Comparison of ENCODE assay signal across 8 cellular contexts in the genomic region with DNA sequence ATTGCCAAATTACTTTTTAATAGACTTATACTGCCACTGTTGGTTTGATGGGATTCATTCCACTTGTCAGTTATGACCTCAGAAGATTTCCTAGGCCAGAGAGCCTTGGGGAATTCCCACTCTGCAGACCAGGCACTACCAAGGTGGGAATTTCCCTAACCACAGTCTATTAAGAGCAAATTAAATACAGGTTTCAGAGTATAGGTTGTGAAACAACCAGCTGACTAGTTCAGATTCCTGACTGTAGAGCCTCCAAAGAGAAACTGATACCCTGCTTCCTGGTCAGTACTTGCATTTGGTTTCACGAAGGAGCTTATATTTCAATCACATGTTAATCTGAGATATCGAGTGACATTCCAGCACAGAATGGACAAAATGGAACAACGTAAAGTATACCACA.
DNase-seq lines count a peak whose midpoint lies in the region; ATAC-seq and TF ChIP-seq lines count a peak whose summit lies in the region.

No MANE protein-coding gene starts in this region.

- peaks cover 14% of the 10 kb centered on the region for H3K9me3 ChIP-seq in MG63
- no peaks in the 10 kb centered on the region for H3K9me3 ChIP-seq in right cardiac atrium (ENCODE audit: control insufficient read depth, low read length)
- no peaks in the 10 kb centered on the region for H3K9me3 ChIP-seq in CD4-positive, alpha-beta memory T cell (ENCODE audit: control insufficient read depth in 1 of 2, low read length in 2 of 2)

- intact Hi-C loops in right cardiac atrium (cut with DNase I) = no loop called here
- intact Hi-C loops in CD4-positive, alpha-beta memory T cell (cut with micrococcal nuclease) = no loop called here

- ATAC-seq in GM21447 (IDR thresholded peaks at IDR 0.05; ENCODE audit: unreplicated experiment) = peak; percentile 91
- ATAC-seq in foreskin keratinocyte = peak; percentile 99
- no peak for ATAC-seq in right cardiac atrium
- no peak for ATAC-seq in HG02840 (IDR thresholded peaks at IDR 0.05; ENCODE audit: low FRiP score, unreplicated experiment)

- WGBS in right cardiac atrium = 89% methylated on average over 3 of the region's 3 CpGs

- no peak overlapping the region for H3K4me3 Mint-ChIP-seq in CD4-positive, alpha-beta memory T cell

- peak overlapping the region; percentile 87 for H3K27ac ChIP-seq in foreskin keratinocyte
- H3K27ac ChIP-seq in right cardiac atrium (ENCODE audit: low read length) = no peak overlapping the region
- H3K27ac ChIP-seq in CD4-positive, alpha-beta memory T cell (ENCODE audit: low read depth, low read length) = no peak overlapping the region

- POLR2A ChIA-PET in CD4-positive, alpha-beta memory T cell (lab: Charles Lee; ENCODE audit: partially characterized antibody) = no interaction called here

- H3K9me3 Mint-ChIP-seq in CD4-positive, alpha-beta memory T cell = peaks cover 0 to 28% (median 23%) of the 10 kb centered on the region in 8 donors

- peaks cover 25 to 35% of the 10 kb centered on the region in 2 donors for H3K36me3 Mint-ChIP-seq in CD4-positive, alpha-beta memory T cell

- H3K36me3 ChIP-seq in MG63 = no peaks in the 10 kb centered on the region; the same call in 1 of the 2 replicates
- no peaks in the 10 kb centered on the region for H3K36me3 ChIP-seq in CD4-positive, alpha-beta memory T cell (ENCODE audit: insufficient read depth, low read length)

- H3K4me1 Mint-ChIP-seq in CD4-positive, alpha-beta memory T cell = peaks cover 4 to 15% (median 8%) of the 10 kb centered on the region in 4 donors

- H3K27me3 ChIP-seq in MG63 (no peaks in the 10 kb centered on the region), foreskin keratinocyte (no peaks in the 10 kb centered on the region), right cardiac atrium (ENCODE audit: control insufficient read depth, insufficient read depth) (no peaks in the 10 kb centered on the region)
- no peaks in the 10 kb centered on the region for H3K27me3 ChIP-seq in CD4-positive, alpha-beta memory T cell (ENCODE audit: insufficient read depth, low read length)

- DNase-seq in EL (peak; percentile 81), MG63 (peak; percentile 26), foreskin keratinocyte (peak; percentile 97), DMS 273 treated with DMSO at 0.1 percent for 48 hours (lab: John Stamatoyannopoulos, UW) (no peak), right cardiac atrium (no peak)
- DNase-seq in CD4-positive, alpha-beta memory T cell = no peak

- H3K4me3 ChIP-seq in MG63 = no peak overlapping the region
- no peak overlapping the region for H3K4me3 ChIP-seq in right cardiac atrium (ENCODE audit: low read length)
- no peak overlapping the region for H3K4me3 ChIP-seq in CD4-positive, alpha-beta memory T cell (ENCODE audit: low read length in 2 of 2)

- H3K4me1 ChIP-seq in foreskin keratinocyte = peaks cover 16% of the 10 kb centered on the region
- H3K4me1 ChIP-seq in right cardiac atrium (ENCODE audit: control insufficient read depth, insufficient read depth, low read length) = no peaks in the 10 kb centered on the region
- H3K4me1 ChIP-seq in CD4-positive, alpha-beta memory T cell (ENCODE audit: insufficient read depth, low read length) = peaks cover 8% of the 10 kb centered on the region

- H3K27me3 Mint-ChIP-seq in CD4-positive, alpha-beta memory T cell = no peaks in the 10 kb centered on the region

- H3K27ac Mint-ChIP-seq in CD4-positive, alpha-beta memory T cell = peak overlapping the region in 1 of 7 donors; percentile 13

- CTCF ChIA-PET in CD4-positive, alpha-beta memory T cell (lab: Charles Lee; ENCODE audit: partially characterized antibody) = no interaction called here

- TF ChIP-seq CTCF in foreskin keratinocyte (conservative IDR thresholded peaks at IDR 0.05) = peak; percentile 53

Comparison
In these comparisons a context has a peak if more than half of its experiments do, and no peak if none do; other contexts are left out.
1. DNase-seq: peak in EL (single experiment), MG63 (single experiment) and foreskin keratinocyte (2 of 2); none in DMS 273 treated with DMSO at 0.1 percent for 48 hours (single experiment), right cardiac atrium (0 of 3) and CD4-positive, alpha-beta memory T cell (0 of 5).
2. ATAC-seq: peak in GM21447 (single experiment) and foreskin keratinocyte (single experiment); none in right cardiac atrium (0 of 2) and HG02840 (single experiment).